ENCODE assay signal across 8 cellular contexts in the genomic region with DNA sequence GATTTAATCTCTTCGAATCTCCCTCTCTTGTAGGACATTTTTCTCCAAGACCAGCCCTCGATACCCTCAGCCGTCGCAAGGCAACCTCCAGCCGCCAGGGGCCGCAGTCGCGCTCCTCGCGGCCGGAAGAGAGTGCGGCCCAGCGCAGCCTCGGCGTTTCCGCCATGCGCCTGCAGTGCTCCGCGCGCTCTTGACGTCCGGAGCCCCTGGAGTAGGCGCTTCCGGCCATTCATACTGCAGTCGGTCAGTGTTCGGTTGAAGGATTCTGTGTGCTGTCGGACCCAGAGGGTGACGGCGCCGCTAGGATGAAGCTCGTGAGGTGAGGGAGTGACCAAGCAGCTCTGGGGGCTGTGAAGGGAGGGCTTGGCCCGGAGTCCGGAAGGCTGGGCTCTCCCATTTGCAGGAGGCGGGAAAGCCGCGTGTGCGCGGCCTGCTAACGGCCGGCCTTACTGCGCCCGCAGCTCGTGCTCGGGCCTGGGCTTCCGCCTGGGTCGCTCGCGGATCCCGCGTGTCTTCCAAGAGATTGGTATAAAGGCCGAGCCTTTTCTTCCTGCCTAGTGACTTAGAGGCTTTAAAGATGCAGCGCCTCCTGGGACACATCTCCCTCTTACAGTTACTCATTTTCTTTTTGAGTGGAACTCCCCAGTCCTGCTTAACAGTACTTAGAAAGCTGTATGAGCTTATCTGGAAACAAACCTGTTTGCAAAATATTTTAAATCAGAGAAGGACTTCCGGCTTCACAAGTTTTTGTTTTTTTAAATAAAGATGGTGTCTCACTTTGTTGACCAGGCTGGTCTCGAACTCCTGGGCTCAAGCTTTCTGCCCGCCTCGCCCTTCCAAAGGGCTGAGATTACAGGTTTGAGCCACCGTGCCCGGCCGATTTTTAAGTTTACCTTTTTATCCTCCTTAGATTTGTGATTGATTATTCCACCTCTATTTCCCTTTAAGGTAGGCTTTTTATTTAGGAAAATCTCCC. TPM values are rescaled to one million over a fixed set of nuclear protein-coding genes. Genes with fewer than 3 reads are reported as not detected.
DNase-seq lines count a peak whose midpoint lies in the region; ATAC-seq and TF ChIP-seq lines count a peak whose summit lies in the region.

A gene (plus strand): TSS at position 190 of the 976 bp plus-strand sequence. CDS start 116 bp downstream, at position 306.

- H3K27me3 Mint-ChIP-seq in CD8-positive, alpha-beta T cell (ENCODE audit: low read depth): no peaks in the 10 kb centered on the region
- H3K27me3 Mint-ChIP-seq in activated CD4-positive, alpha-beta memory T cell treated with anti-CD3 and anti-CD28 coated beads for 36 hours: no peaks in the 10 kb centered on the region

- H3K4me3 ChIP-seq in CD8-positive, alpha-beta T cell (ENCODE audit: low read depth, low read length): peak within 1 kb of the TSS; percentile 94
- H3K4me3 ChIP-seq in duodenal mucosa (ENCODE audit: low read depth in 1 of 2, low read length in 2 of 2) (peak within 1 kb of the TSS; percentile 95 to 99), lower leg skin (ENCODE audit: low read depth, poor library complexity, severe bottlenecking) (peak within 1 kb of the TSS; percentile 46)

- ATAC-seq in CD8-positive, alpha-beta T cell: peak; percentile 98
- ATAC-seq in GM19438 (IDR thresholded peaks at IDR 0.05; ENCODE audit: low read depth, unreplicated experiment) (peak; percentile 98), HG03575 (IDR thresholded peaks at IDR 0.05; ENCODE audit: extremely low read depth, insufficient number of reproducible peaks, low FRiP score, unreplicated experiment) (peak; percentile 65)

- peaks cover 30% of the 10 kb centered on the region for H3K4me1 ChIP-seq in CD8-positive, alpha-beta T cell (ENCODE audit: insufficient read depth, low read length)
- H3K4me1 ChIP-seq in duodenal mucosa (ENCODE audit: control insufficient read depth in 1 of 2, insufficient read depth in 2 of 2, low read length in 2 of 2): peaks cover 7 to 11% of the 10 kb centered on the region in 2 donors

- no peaks in the 10 kb centered on the region for H3K9me3 Mint-ChIP-seq in CD8-positive, alpha-beta T cell
- no peaks in the 10 kb centered on the region for H3K9me3 Mint-ChIP-seq in activated CD4-positive, alpha-beta memory T cell treated with anti-CD3 and anti-CD28 coated beads for 36 hours

- POLR2A ChIA-PET in CD8-positive, alpha-beta T cell (lab: Charles Lee): interaction anchor here (0.8 to 8.3 kb wide), 8 partner anchors 9 to 131 kb away, joined by 3 to 98 read pairs (median 6); a partner anchor contains a TSS
- POLR2A ChIA-PET in activated CD4-positive, alpha-beta memory T cell treated with anti-CD3 and anti-CD28 coated beads for 36 hours (lab: Charles Lee): interaction anchor here (0.7 to 4.4 kb wide), 5 partner anchors 12 to 135 kb away, joined by 3 to 49 read pairs (median 6); a partner anchor contains a TSS

- H3K9me3 ChIP-seq in CD8-positive, alpha-beta T cell (ENCODE audit: low read length): no peaks in the 10 kb centered on the region
- H3K9me3 ChIP-seq in duodenal mucosa (ENCODE audit: control insufficient read depth in 1 of 2, low read length in 2 of 2): no peaks in the 10 kb centered on the region

- 0% methylated on average over 41 to 52 of the region's 59 CpGs for WGBS in lower leg skin, 2 donors

- no peaks in the 10 kb centered on the region for H3K27me3 ChIP-seq in CD8-positive, alpha-beta T cell (ENCODE audit: insufficient read depth, low read length)
- H3K27me3 ChIP-seq in duodenal mucosa (ENCODE audit: control insufficient read depth in 1 of 2, insufficient read depth in 2 of 2, low read length in 2 of 2): no peaks in the 10 kb centered on the region

- peak within 1 kb of the TSS; percentile 98 for H3K4me3 Mint-ChIP-seq in CD8-positive, alpha-beta T cell
- peak within 1 kb of the TSS; percentile 86 for H3K4me3 Mint-ChIP-seq in activated CD4-positive, alpha-beta memory T cell treated with anti-CD3 and anti-CD28 coated beads for 36 hours

- peak within 1 kb of the TSS; percentile 84 for H3K27ac ChIP-seq in CD8-positive, alpha-beta T cell (ENCODE audit: low read depth, low read length)
- peak within 1 kb of the TSS; percentile 87 for H3K27ac ChIP-seq in duodenal mucosa (ENCODE audit: low read depth, low read length)

- H3K4me1 Mint-ChIP-seq in CD8-positive, alpha-beta T cell (ENCODE audit: low read depth): peaks cover 45% of the 10 kb centered on the region
- peaks cover 31% of the 10 kb centered on the region for H3K4me1 Mint-ChIP-seq in activated CD4-positive, alpha-beta memory T cell treated with anti-CD3 and anti-CD28 coated beads for 36 hours (ENCODE audit: low read depth)

- DNase-seq in CD8-positive, alpha-beta T cell: peak; percentile 78 to 94 (median 84)
- DNase-seq in NCI-H82 (lab: John Stamatoyannopoulos, UW) (peak; percentile 93), lower leg skin (ENCODE audit: low spot score in 2 of 2) (peak; percentile 68 to 95)
- DNase-seq in activated CD4-positive, alpha-beta memory T cell treated with anti-CD3 and anti-CD28 coated beads for 36 hours: peak; percentile 94
- DNase-seq in stimulated activated CD4-positive, alpha-beta T cell treated with anti-CD3 and anti-CD28 coated beads, Interleukin-4, amount 100 ng/mL, for 48 hours (ENCODE audit: low read depth in 2 of 2): peak; percentile 83 to 84

- peak; percentile 94 for TF ChIP-seq CTCF in CD8-positive, alpha-beta T cell (IDR thresholded peaks at IDR 0.05)
- peak in 1 of 3 donors; percentile 69 for TF ChIP-seq CTCF in lower leg skin (IDR thresholded peaks at IDR 0.05)

- TF ChIP-seq POLR2A in lower leg skin (IDR thresholded peaks at IDR 0.05): no peak

- CTCF ChIA-PET in CD8-positive, alpha-beta T cell (lab: Charles Lee): interaction anchor here (0.7 to 5.8 kb wide), 12 partner anchors 10 to 128 kb away, joined by 3 to 83 read pairs (median 4); a partner anchor contains a TSS
- CTCF ChIA-PET in activated CD4-positive, alpha-beta memory T cell treated with anti-CD3 and anti-CD28 coated beads for 36 hours (lab: Charles Lee): interaction anchor here (0.7 to 6.4 kb wide), 13 partner anchors 11 to 212 kb away, joined by 3 to 139 read pairs (median 3); a partner anchor contains a TSS

- peak within 1 kb of the TSS; percentile 82 to 85 for H3K9ac ChIP-seq in duodenal mucosa (ENCODE audit: low read depth in 1 of 2, low read length in 2 of 2)

- intact Hi-C loops in CD8-positive, alpha-beta T cell (cut with DNase I, micrococcal nuclease): loop anchor here (1.0 to 5.0 kb wide), 6 partner anchors 11 to 500 kb away; a partner anchor contains a TSS
- intact Hi-C loops in activated CD4-positive, alpha-beta memory T cell treated with anti-CD3 and anti-CD28 coated beads for 36 hours (cut with micrococcal nuclease): loop anchor here (1.0 to 5.0 kb wide), 4 partner anchors 12 to 1840 kb away; a partner anchor contains a TSS
- intact Hi-C loops in lower leg skin (cut with DNase I; ENCODE audit: low total_unique reads): no loop called here

- peaks cover 25% of the 10 kb centered on the region for H3K36me3 Mint-ChIP-seq in CD8-positive, alpha-beta T cell
- H3K36me3 Mint-ChIP-seq in activated CD4-positive, alpha-beta memory T cell treated with anti-CD3 and anti-CD28 coated beads for 36 hours: peaks cover 30% of the 10 kb centered on the region

- H3K27ac Mint-ChIP-seq in CD8-positive, alpha-beta T cell: peak within 1 kb of the TSS; percentile 98
- H3K27ac Mint-ChIP-seq in activated CD4-positive, alpha-beta memory T cell treated with anti-CD3 and anti-CD28 coated beads for 36 hours: peak within 1 kb of the TSS; percentile 94

- H3K36me3 ChIP-seq in CD8-positive, alpha-beta T cell (ENCODE audit: insufficient read depth, low read length): no peaks in the 10 kb centered on the region
- peaks cover under 1 to 4% of the 10 kb centered on the region in 2 donors for H3K36me3 ChIP-seq in duodenal mucosa (ENCODE audit: control insufficient read depth in 1 of 2, insufficient read depth in 2 of 2, low read length in 2 of 2)

RNA-seq across cellular contexts. Expression of the gene that starts here (rescaled TPM):
- total RNA-seq in CD8-positive, alpha-beta T cell: 10 to 100 TPM; 34.5 to 41.1 TPM
- total RNA-seq in activated CD4-positive, alpha-beta memory T cell treated with anti-CD3 and anti-CD28 coated beads for 36 hours: 100 to 1,000 TPM; 153 to 164 TPM
- 1 to 10 TPM; 1.7 to 8.4 (median 5.3) TPM for total RNA-seq in lower leg skin

Comparison
In these comparisons a context has a peak if more than half of its experiments do, and no peak if none do; other contexts are left out.
1. Peak in every context shown above with its lines: DNase-seq, ATAC-seq, H3K4me3 ChIP-seq and H3K27ac ChIP-seq.
2. H3K4me3 ChIP-seq: peak in every context shown above with its lines; median percentile 97 in duodenal mucosa; 94 in CD8-positive, alpha-beta T cell; 46 in lower leg skin.